ENCODE assay signal across 9 cellular contexts in the genomic region with DNA sequence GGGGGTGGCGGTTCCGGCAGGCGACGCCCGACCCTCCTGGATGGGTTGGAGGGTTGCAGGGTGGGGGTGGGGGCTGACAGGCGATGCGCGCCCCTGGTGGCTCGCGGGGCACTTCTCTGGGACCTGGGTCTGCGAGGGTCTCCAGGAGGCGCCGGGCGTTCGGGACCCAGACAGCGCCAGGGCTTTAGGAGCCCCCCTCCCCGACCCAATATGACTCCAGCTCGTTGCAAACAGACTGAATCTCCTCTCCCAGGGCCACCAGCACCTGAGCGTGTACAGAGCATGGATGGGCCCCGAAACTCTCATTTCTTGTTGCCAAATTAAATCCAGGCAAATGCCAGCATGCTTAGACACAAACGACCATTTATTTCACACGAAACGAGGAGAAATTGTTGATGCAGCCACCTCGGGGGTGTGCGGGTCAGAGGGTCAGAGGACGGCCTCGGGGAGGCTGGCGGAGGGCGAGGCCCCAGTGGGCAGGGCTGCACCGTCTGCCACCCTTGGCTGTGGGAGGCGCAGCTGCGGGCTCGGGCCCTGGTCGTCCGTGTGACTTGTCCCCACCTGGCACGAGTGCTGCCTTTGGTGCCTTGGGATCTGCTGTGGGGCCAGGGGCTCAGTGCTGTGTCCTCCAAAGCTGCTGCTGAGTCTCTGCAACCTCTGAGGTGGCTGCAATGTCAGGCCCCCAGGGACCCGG. TPM values are rescaled to one million over a fixed set of nuclear protein-coding genes. Genes with fewer than 3 reads are reported as not detected.
DNase-seq lines count a peak whose midpoint lies in the region; ATAC-seq and TF ChIP-seq lines count a peak whose summit lies in the region.
"Had no signal": no experiment of that assay in that cellular context is flagged by ENCODE, and none has a peak within 500 bp of the region (broad histone marks: within the 10 kb centered on the region; RNA-seq: fewer than 3 reads in every experiment).

No MANE protein-coding gene starts in this region.

- TF ChIP-seq CTCF in MCF 10A (IDR thresholded peaks at IDR 0.05; ENCODE audit: unreplicated experiment) (peak; percentile 85), mammary epithelial cell (conservative IDR thresholded peaks at IDR 0.05 in 1 of 2, IDR thresholded peaks at IDR 0.05 in 1 of 2; ENCODE audit: extremely low read depth in 1 of 2, insufficient read depth in 1 of 2, low read depth in 1 of 2, low read length in 2 of 2) (peak in 1 of 2 donors; percentile 52), foreskin fibroblast (IDR thresholded peaks at IDR 0.05; ENCODE audit: low read depth, low read length) (peak; percentile 23)

- H3K27me3 ChIP-seq in mammary epithelial cell (ENCODE audit: insufficient read depth, low read length): no peaks in the 10 kb centered on the region

- WGBS in mammary epithelial cell (ENCODE audit: low coverage, missing lambda C conversion rate): 21% methylated on average over 25 of the region's 37 CpGs

- no peak overlapping the region for H3K27ac ChIP-seq in mammary epithelial cell (ENCODE audit: insufficient read depth, low read depth, low read length)

- ATAC-seq in T-helper 17 cell: no peak
- ATAC-seq in GM19452 (IDR thresholded peaks at IDR 0.05; ENCODE audit: unreplicated experiment): no peak
- ATAC-seq in HG03460 (IDR thresholded peaks at IDR 0.05; ENCODE audit: unreplicated experiment): no peak

- POLR2A ChIA-PET in MCF 10A (lab: Yijun Ruan, JAX): no interaction called here

- H3K9me3 Mint-ChIP-seq in MCF 10A (ENCODE audit: unreplicated experiment): no peaks in the 10 kb centered on the region
- H3K9me3 Mint-ChIP-seq: naive thymus-derived CD8-positive, alpha-beta T cell had no signal

- no peaks in the 10 kb centered on the region for H3K79me2 ChIP-seq in mammary epithelial cell (ENCODE audit: insufficient read depth, low read length)

- H3K4me2 ChIP-seq in mammary epithelial cell (ENCODE audit: insufficient read depth, low read depth, low read length): no peak overlapping the region

- H3K9ac ChIP-seq in mammary epithelial cell (ENCODE audit: insufficient read depth, low read length): no peak overlapping the region

- H3K4me3 ChIP-seq in mammary epithelial cell (replicated peaks in 1 of 3; ENCODE audit: insufficient read depth in 1 of 3, low read depth in 2 of 3, low read length in 3 of 3) (no peak overlapping the region), foreskin fibroblast (ENCODE audit: low read depth in 1 of 2, low read length in 2 of 2) (no peak overlapping the region)

- no peak overlapping the region for H2AFZ ChIP-seq in mammary epithelial cell (ENCODE audit: low read depth, low read length)

- H3K4me3 Mint-ChIP-seq in MCF 10A (ENCODE audit: unreplicated experiment) (no peak overlapping the region), T-helper 17 cell (no peak overlapping the region)

- H3K36me3 Mint-ChIP-seq in MCF 10A (ENCODE audit: insufficient read depth, unreplicated experiment): no peaks in the 10 kb centered on the region
- no peaks in the 10 kb centered on the region for H3K36me3 Mint-ChIP-seq in T-helper 17 cell (ENCODE audit: low read depth)
- H3K36me3 Mint-ChIP-seq: naive thymus-derived CD8-positive, alpha-beta T cell had no signal

- H3K27ac Mint-ChIP-seq in MCF 10A (ENCODE audit: low read depth, unreplicated experiment): no peak overlapping the region
- H3K27ac Mint-ChIP-seq in T-helper 17 cell: peak overlapping the region; percentile 45

- H3K27me3 Mint-ChIP-seq in MCF 10A (ENCODE audit: insufficient read depth, unreplicated experiment): no peaks in the 10 kb centered on the region
- H3K27me3 Mint-ChIP-seq in T-helper 17 cell: peaks cover 6% of the 10 kb centered on the region

- H3K9me3 ChIP-seq in mammary epithelial cell (replicated peaks; ENCODE audit: insufficient read depth, low read length): no peaks in the 10 kb centered on the region
- no peaks in the 10 kb centered on the region for H3K9me3 ChIP-seq in T-helper 17 cell (ENCODE audit: control insufficient read depth, low read length, poor library complexity, severe bottlenecking)

- dilution Hi-C loops in mammary epithelial cell (cut with HindIII; ENCODE audit: low sequenced_read_pairs): no loop called here

- CTCF ChIA-PET in MCF 10A (lab: Yijun Ruan, JAX): interaction anchor here (0.6 to 1.7 kb wide), 6 partner anchors 87 to 244 kb away, joined by 3 to 10 read pairs (median 4); no protein-coding TSS in a partner anchor
- CTCF ChIA-PET in mammary epithelial cell (lab: Charles Lee; ENCODE audit: low non-redundant PET): no interaction called here

- no peaks in the 10 kb centered on the region for H4K20me1 ChIP-seq in mammary epithelial cell (ENCODE audit: insufficient read depth, low read length)

- H3K4me1 Mint-ChIP-seq in MCF 10A (ENCODE audit: insufficient read depth, unreplicated experiment) (peaks cover 12% of the 10 kb centered on the region), T-helper 17 cell (peaks cover 13% of the 10 kb centered on the region)

- intact Hi-C loops in MCF 10A (cut with micrococcal nuclease) (no loop called here), mammary epithelial cell (cut with micrococcal nuclease) (loop anchor here (2.0 kb wide), 2 partner anchors 70 to 194 kb away; partner anchors contain the start of genes ADRM1 and RBBP8NL)

- no peaks in the 10 kb centered on the region for H3K36me3 ChIP-seq in mammary epithelial cell (ENCODE audit: insufficient read depth, low read length)

- peaks cover 9% of the 10 kb centered on the region for H3K4me1 ChIP-seq in mammary epithelial cell (ENCODE audit: insufficient read depth, low read length)

- no peak for DNase-seq in MCF 10A (ENCODE audit: unreplicated experiment)
- no peak for DNase-seq in mammary epithelial cell
- no peak for DNase-seq in T-helper 17 cell
- DNase-seq in foreskin fibroblast: no peak
- DNase-seq in stimulated activated CD4-positive, alpha-beta T cell treated with anti-CD3 and anti-CD28 coated beads, Interleukin-4, amount 100 ng/mL, for 48 hours (ENCODE audit: low read depth in 2 of 2): peak; percentile 16 to 24
- DNase-seq in GM19240 (ENCODE audit: insufficient read length, low spot score): no peak

- BruUV-seq in MCF 10A (replicated peaks; lab: Mats Ljungman, UMichigan) (no TSS peak), mammary epithelial cell (replicated peaks; lab: Mats Ljungman, UMichigan) (no TSS peak)

- in situ Hi-C loops in mammary epithelial cell (cut with MboI; ENCODE audit: low sequenced_read_pairs in 2 of 2): no loop called here

RNA-seq across cellular contexts. Expression of gene GATA5, which starts 20.9 kb away (rescaled TPM):
- total RNA-seq in MCF 10A (2022): not detected in 2 replicates
- total RNA-seq in mammary epithelial cell: not detected
- not detected for polyA plus RNA-seq in mammary epithelial cell
- polyA minus RNA-seq in mammary epithelial cell: not detected
- total RNA-seq in T-helper 17 cell: not detected
- total RNA-seq: naive thymus-derived CD8-positive, alpha-beta T cell had no signal
- polyA plus RNA-seq: naive thymus-derived CD8-positive, alpha-beta T cell had no signal

Comparison
In these comparisons a context has a peak if more than half of its experiments do, and no peak if none do; other contexts are left out.
1. DNase-seq: peak in stimulated activated CD4-positive, alpha-beta T cell treated with anti-CD3 and anti-CD28 coated beads, Interleukin-4, amount 100 ng/mL, for 48 hours (2 of 2); none in MCF 10A (single experiment), mammary epithelial cell (single experiment), T-helper 17 cell (0 of 3), foreskin fibroblast (0 of 2) and GM19240 (single experiment).